Comparison of ENCODE assay signal across 1 cellular context in genomic region chr10:95517536-95518454, GRCh38.
A peak's percentile ranks its signal among the peaks of the same experiment; 100 is the strongest.
TF ChIP-seq lines count a peak whose summit lies in the region.

No MANE protein-coding gene starts in this region.

TF ChIP-seq in HepG2, 621 proteins besides CTCF, POLR2A, EP300 and RAD21 (continued from another document):
- TF ChIP-seq HNF4A (CRISPR knock-in tag; IDR thresholded peaks at IDR 0.05) (peak; percentile 10; the same call in 1 of the 2 replicates), RCOR2 (CRISPR knock-in tag; IDR thresholded peaks at IDR 0.05) (peak; percentile 54; the same call in 1 of the 2 replicates), ZNF124 (CRISPR knock-in tag; IDR thresholded peaks at IDR 0.05) (no peak), CREM (IDR thresholded peaks at IDR 0.05) (no peak), CREM (CRISPR knock-in tag; IDR thresholded peaks at IDR 0.05) (no peak), ZBTB38 (CRISPR knock-in tag; IDR thresholded peaks at IDR 0.05) (peak; percentile 76), JUND (CRISPR knock-in tag; IDR thresholded peaks at IDR 0.05) (peak; percentile 94), KDM3A (CRISPR knock-in tag; IDR thresholded peaks at IDR 0.05; ENCODE audit: low read depth) (no peak), SALL1 (CRISPR knock-in tag; IDR thresholded peaks at IDR 0.05) (peak; percentile 54), ZMYM2 (CRISPR knock-in tag; IDR thresholded peaks at IDR 0.05) (peak; percentile 85), ZNF605 (CRISPR knock-in tag; IDR thresholded peaks at IDR 0.05) (no peak), ZNF101 (CRISPR knock-in tag; IDR thresholded peaks at IDR 0.05; ENCODE audit: borderline replicate concordance, low read depth) (no peak), ZNF547 (CRISPR knock-in tag; IDR thresholded peaks at IDR 0.05) (no peak), ZSCAN21 (CRISPR knock-in tag; IDR thresholded peaks at IDR 0.05; ENCODE audit: borderline replicate concordance) (no peak), SP4 (CRISPR knock-in tag; IDR thresholded peaks at IDR 0.05) (no peak), NR2F1 (CRISPR knock-in tag; IDR thresholded peaks at IDR 0.05) (no peak), ZNF550 (CRISPR knock-in tag; IDR thresholded peaks at IDR 0.05; ENCODE audit: borderline replicate concordance) (no peak)
